In the genomic region with DNA sequence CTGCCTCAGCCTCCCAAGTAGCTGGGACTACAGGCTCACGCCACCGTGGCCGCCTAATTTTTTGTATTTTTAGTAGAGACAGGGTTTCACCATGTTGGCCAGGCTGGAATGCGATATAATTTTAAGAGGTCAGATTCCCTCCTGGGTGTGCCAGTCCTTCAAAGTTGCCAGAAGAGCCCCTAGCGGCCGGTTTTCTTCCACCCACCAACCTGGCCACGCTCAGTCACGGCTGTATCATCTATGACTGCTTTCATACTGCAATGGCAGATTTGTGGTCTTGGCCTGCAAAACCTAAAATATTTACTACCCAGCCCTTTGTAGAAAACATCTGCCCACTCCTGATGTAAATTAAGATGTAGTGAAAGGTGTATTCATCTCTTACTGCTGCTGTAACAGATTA, we compare ENCODE assay signal across 21 cellular contexts.
DNase-seq lines count a peak whose midpoint lies in the region; ATAC-seq, FAIRE-seq and TF ChIP-seq lines count a peak whose summit lies in the region.
"Had no signal": no experiment of that assay in that cellular context is flagged by ENCODE, and none has a peak within 500 bp of the region (broad histone marks: within the 10 kb centered on the region; RNA-seq: fewer than 3 reads in every experiment).

No MANE protein-coding gene starts in this region.

- H3K4me2 ChIP-seq in HCT116 (ENCODE audit: low read length): no peak overlapping the region
- H3K4me2 ChIP-seq in neural progenitor cell: no peak overlapping the region
- H3K4me2 ChIP-seq: GM23338 had no signal

- TF ChIP-seq CTCF in HCT116 (IDR thresholded peaks at IDR 0.05 in 2 of 3, conservative IDR thresholded peaks at IDR 0.05 in 1 of 3; ENCODE audit: borderline replicate concordance in 1 of 3, insufficient read depth in 1 of 3, low read depth in 2 of 3, low read length in 2 of 3): 0 out of 6 replicates have a peak, but pooled peaks of 1 of the 3 experiments have one; percentile 14
- TF ChIP-seq CTCF in neural progenitor cell (IDR thresholded peaks at IDR 0.05): no peak

- intact Hi-C loops in HCT116 (cut with micrococcal nuclease): no loop called here

- no peaks in the 10 kb centered on the region for H3K4me1 ChIP-seq in HCT116 (ENCODE audit: control insufficient read depth in 1 of 2, insufficient read depth in 2 of 2, low read length in 2 of 2)
- H3K4me1 ChIP-seq in neural progenitor cell: peaks cover 14% of the 10 kb centered on the region
- H3K4me1 ChIP-seq: BE2C had no signal

- no TSS peak for BruUV-seq in HCT116 (replicated peaks; lab: Mats Ljungman, UMichigan)

- H3K79me2 ChIP-seq in HCT116 (ENCODE audit: insufficient read depth, low read length) (no peaks in the 10 kb centered on the region), neural progenitor cell (ENCODE audit: low read depth) (no peaks in the 10 kb centered on the region)

- H3K9me3 Mint-ChIP-seq in neural progenitor cell: peaks cover 3% of the 10 kb centered on the region
- H3K9me3 Mint-ChIP-seq in activated CD8-positive, alpha-beta T cell treated with anti-CD3 and anti-CD28 coated beads, Interleukin-2, amount 10 ng/mL, durations not matched to agents 7 days and 5 days (ENCODE audit: insufficient read depth): no peaks in the 10 kb centered on the region
- H3K9me3 Mint-ChIP-seq: GM23338, HFFc6 had no signal

- H3K36me3 Mint-ChIP-seq in neural progenitor cell: no peaks in the 10 kb centered on the region
- H3K36me3 Mint-ChIP-seq in activated CD8-positive, alpha-beta T cell treated with anti-CD3 and anti-CD28 coated beads, Interleukin-2, amount 10 ng/mL, durations not matched to agents 7 days and 5 days (ENCODE audit: low read depth): no peaks in the 10 kb centered on the region
- H3K36me3 Mint-ChIP-seq: CD4-positive, CD25-positive, alpha-beta regulatory T cell; CD8-positive, alpha-beta memory T cell had no signal

- peak overlapping the region; percentile 69 for H3K27ac Mint-ChIP-seq in neural progenitor cell
- H3K27ac Mint-ChIP-seq in activated CD8-positive, alpha-beta T cell treated with anti-CD3 and anti-CD28 coated beads, Interleukin-2, amount 10 ng/mL, durations not matched to agents 7 days and 5 days: no peak overlapping the region
- H3K27ac Mint-ChIP-seq: CD4-positive, CD25-positive, alpha-beta regulatory T cell; CD8-positive, alpha-beta memory T cell; GM23338; HFFc6 had no signal

- H3K4me1 Mint-ChIP-seq in neural progenitor cell: peaks cover 22% of the 10 kb centered on the region
- H3K4me1 Mint-ChIP-seq in activated CD8-positive, alpha-beta T cell treated with anti-CD3 and anti-CD28 coated beads, Interleukin-2, amount 10 ng/mL, durations not matched to agents 7 days and 5 days (ENCODE audit: low read depth): no peaks in the 10 kb centered on the region
- H3K4me1 Mint-ChIP-seq: CD4-positive, CD25-positive, alpha-beta regulatory T cell; CD8-positive, alpha-beta memory T cell had no signal

- H3K27ac ChIP-seq in HCT116 (ENCODE audit: low read depth, low read length) (no peak overlapping the region), neural progenitor cell (no peak overlapping the region)

- H3K36me3 ChIP-seq in HCT116 (ENCODE audit: control insufficient read depth in 1 of 2, insufficient read depth in 2 of 2, low read length in 2 of 2): no peaks in the 10 kb centered on the region
- no peaks in the 10 kb centered on the region for H3K36me3 ChIP-seq in neural progenitor cell
- H3K36me3 ChIP-seq: BE2C had no signal

- no peak for TF ChIP-seq POLR2A in HCT116 (IDR thresholded peaks at IDR 0.05; ENCODE audit: borderline replicate concordance, extremely low read depth, insufficient read depth, insufficient read length)

- H2AFZ ChIP-seq in HCT116 (ENCODE audit: low read depth, low read length, poor library complexity, severe bottlenecking) (peak overlapping the region; percentile 31), neural progenitor cell (replicated peaks) (no peak overlapping the region)
- H2AFZ ChIP-seq: GM23338 had no signal

- ATAC-seq in HCT116: peak; percentile 69; the same call in 1 of the 2 replicates
- no peak for ATAC-seq in activated CD8-positive, alpha-beta T cell treated with anti-CD3 and anti-CD28 coated beads, Interleukin-2, amount 10 ng/mL, durations not matched to agents 7 days and 5 days
- ATAC-seq: GM23338 had no signal

- in situ Hi-C loops in SK-MEL-5 (cut with HindIII; ENCODE audit: low pct_unique_long_range_greater_than_20kb, low sequenced_read_pairs): no loop called here

- RAD21 ChIA-PET in HCT116 (lab: Charles Lee; ENCODE audit: low non-redundant PET in 1 of 2, low total read pairs in 2 of 2, uncharacterized antibody in 2 of 2, unreplicated experiment in 2 of 2): no interaction called here

- no peaks in the 10 kb centered on the region for H3K9me2 ChIP-seq in HCT116 (ENCODE audit: insufficient read depth)

- POLR2A ChIA-PET in HCT116 (lab: Charles Lee): no interaction called here
- POLR2A ChIA-PET in activated CD8-positive, alpha-beta T cell treated with anti-CD3 and anti-CD28 coated beads, Interleukin-2, amount 10 ng/mL, durations not matched to agents 7 days and 5 days (lab: Charles Lee): no interaction called here

- H3K4me3 ChIP-seq in HCT116 (replicated peaks in 1 of 2; ENCODE audit: low read depth in 1 of 2, low read length in 2 of 2): no peak overlapping the region
- no peak overlapping the region for H3K4me3 ChIP-seq in neural progenitor cell
- H3K4me3 ChIP-seq: GM23338 had no signal

- no peaks in the 10 kb centered on the region for H4K20me1 ChIP-seq in HCT116 (ENCODE audit: insufficient read depth)
- H4K20me1 ChIP-seq in neural progenitor cell (ENCODE audit: low read depth): no peaks in the 10 kb centered on the region

- no peak overlapping the region for H3K9ac ChIP-seq in HCT116 (ENCODE audit: low read length)
- no peak overlapping the region for H3K9ac ChIP-seq in neural progenitor cell

- peaks cover 5% of the 10 kb centered on the region for H3K27me3 Mint-ChIP-seq in neural progenitor cell (ENCODE audit: insufficient read depth, low read depth)
- H3K27me3 Mint-ChIP-seq in activated CD8-positive, alpha-beta T cell treated with anti-CD3 and anti-CD28 coated beads, Interleukin-2, amount 10 ng/mL, durations not matched to agents 7 days and 5 days (ENCODE audit: low read depth): no peaks in the 10 kb centered on the region
- H3K27me3 Mint-ChIP-seq: CD4-positive, CD25-positive, alpha-beta regulatory T cell; CD8-positive, alpha-beta memory T cell had no signal

- H3K27me3 ChIP-seq in HCT116 (ENCODE audit: insufficient read depth, low read length): no peaks in the 10 kb centered on the region
- H3K27me3 ChIP-seq in neural progenitor cell: no peaks in the 10 kb centered on the region
- H3K27me3 ChIP-seq: BE2C had no signal

- TF ChIP-seq RAD21 in HCT116 (IDR thresholded peaks at IDR 0.05; ENCODE audit: low read depth): no peak

- FAIRE-seq in urothelium cell line (lab: Jason Lieb, UNC): no peak
- FAIRE-seq: A204.1, H54 had no signal

- CTCF ChIA-PET in HCT116 (lab: Charles Lee): no interaction called here
- CTCF ChIA-PET in activated CD8-positive, alpha-beta T cell treated with anti-CD3 and anti-CD28 coated beads, Interleukin-2, amount 10 ng/mL, durations not matched to agents 7 days and 5 days (lab: Charles Lee): no interaction called here

- H3K4me3 Mint-ChIP-seq in neural progenitor cell: no peak overlapping the region
- H3K4me3 Mint-ChIP-seq in activated CD8-positive, alpha-beta T cell treated with anti-CD3 and anti-CD28 coated beads, Interleukin-2, amount 10 ng/mL, durations not matched to agents 7 days and 5 days: no peak overlapping the region
- H3K4me3 Mint-ChIP-seq: CD4-positive, CD25-positive, alpha-beta regulatory T cell; CD8-positive, alpha-beta memory T cell; GM23338; HFFc6 had no signal

- H3K9me3 ChIP-seq in HCT116 (ENCODE audit: control insufficient read depth in 1 of 2, insufficient read depth in 1 of 2, low read depth in 1 of 2, low read length in 2 of 2) (no peaks in the 10 kb centered on the region), neural progenitor cell (ENCODE audit: low read depth) (no peaks in the 10 kb centered on the region)
- H3K9me3 ChIP-seq: BE2C had no signal

- DNase-seq in Daoy (ENCODE audit: low read depth) (peak; percentile 47), HCT116 (ENCODE audit: low read depth, low spot score) (no peak), SK-MEL-5 (ENCODE audit: low read depth, low spot score) (peak; percentile 69), neural progenitor cell (ENCODE audit: low spot score) (no peak), NCI-H1694 treated with DMSO at 0.1 percent for 48 hours (lab: John Stamatoyannopoulos, UW) (no peak), urothelium cell line (ENCODE audit: low spot score) (no peak)
- no peak for DNase-seq in activated CD8-positive, alpha-beta T cell treated with anti-CD3 and anti-CD28 coated beads, Interleukin-2, amount 10 ng/mL, durations not matched to agents 7 days and 5 days
- DNase-seq: ACHN; BE2C; C1 segment of cervical spinal cord; CD4-positive, CD25-positive, alpha-beta regulatory T cell; CD8-positive, alpha-beta memory T cell; COR-L47; DMS 273 treated with DMSO at 0.1 percent for 48 hours; DMS79; GF-D8; HCEC 1CT; HFFc6 had no signal

- peaks cover 6% of the 10 kb centered on the region for H3F3A ChIP-seq in neural progenitor cell (ENCODE audit: low read depth)

TF ChIP-seq in HCT116, 20 proteins besides CTCF, POLR2A, EP300 and RAD21 (continues in another document):
- no peak for TF ChIP-seq JUND (IDR thresholded peaks at IDR 0.05)
- no peak for TF ChIP-seq EZH2 (IDR thresholded peaks at IDR 0.05)
- TF ChIP-seq, protein P1, sequence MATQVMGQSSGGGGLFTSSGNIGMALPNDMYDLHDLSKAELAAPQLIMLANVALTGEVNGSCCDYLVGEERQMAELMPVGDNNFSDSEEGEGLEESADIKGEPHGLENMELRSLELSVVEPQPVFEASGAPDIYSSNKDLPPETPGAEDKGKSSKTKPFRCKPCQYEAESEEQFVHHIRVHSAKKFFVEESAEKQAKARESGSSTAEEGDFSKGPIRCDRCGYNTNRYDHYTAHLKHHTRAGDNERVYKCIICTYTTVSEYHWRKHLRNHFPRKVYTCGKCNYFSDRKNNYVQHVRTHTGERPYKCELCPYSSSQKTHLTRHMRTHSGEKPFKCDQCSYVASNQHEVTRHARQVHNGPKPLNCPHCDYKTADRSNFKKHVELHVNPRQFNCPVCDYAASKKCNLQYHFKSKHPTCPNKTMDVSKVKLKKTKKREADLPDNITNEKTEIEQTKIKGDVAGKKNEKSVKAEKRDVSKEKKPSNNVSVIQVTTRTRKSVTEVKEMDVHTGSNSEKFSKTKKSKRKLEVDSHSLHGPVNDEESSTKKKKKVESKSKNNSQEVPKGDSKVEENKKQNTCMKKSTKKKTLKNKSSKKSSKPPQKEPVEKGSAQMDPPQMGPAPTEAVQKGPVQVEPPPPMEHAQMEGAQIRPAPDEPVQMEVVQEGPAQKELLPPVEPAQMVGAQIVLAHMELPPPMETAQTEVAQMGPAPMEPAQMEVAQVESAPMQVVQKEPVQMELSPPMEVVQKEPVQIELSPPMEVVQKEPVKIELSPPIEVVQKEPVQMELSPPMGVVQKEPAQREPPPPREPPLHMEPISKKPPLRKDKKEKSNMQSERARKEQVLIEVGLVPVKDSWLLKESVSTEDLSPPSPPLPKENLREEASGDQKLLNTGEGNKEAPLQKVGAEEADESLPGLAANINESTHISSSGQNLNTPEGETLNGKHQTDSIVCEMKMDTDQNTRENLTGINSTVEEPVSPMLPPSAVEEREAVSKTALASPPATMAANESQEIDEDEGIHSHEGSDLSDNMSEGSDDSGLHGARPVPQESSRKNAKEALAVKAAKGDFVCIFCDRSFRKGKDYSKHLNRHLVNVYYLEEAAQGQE (IDR thresholded peaks at IDR 0.05; ENCODE audit: low read depth): no peak

Comparison
In these comparisons a context has a peak if more than half of its experiments do, and no peak if none do; other contexts are left out.
1. DNase-seq: peak in Daoy (single experiment) and SK-MEL-5 (single experiment); none in HCT116 (single experiment), neural progenitor cell (single experiment), NCI-H1694 treated with DMSO at 0.1 percent for 48 hours (single experiment), activated CD8-positive, alpha-beta T cell treated with anti-CD3 and anti-CD28 coated beads, Interleukin-2, amount 10 ng/mL, durations not matched to agents 7 days and 5 days (single experiment) and urothelium cell line (single experiment).